Comparison of ENCODE assay signal across 23 cellular contexts in genomic region chr14:100426331-100426730, GRCh38.
"Had no signal": no experiment of that assay in that cellular context is flagged by ENCODE, and none has a peak within 500 bp of the region (broad histone marks: within the 10 kb centered on the region; RNA-seq: fewer than 3 reads in every experiment).

No MANE protein-coding gene starts in this region.

- DNase-seq: activated CD4-positive, alpha-beta T cell treated with anti-CD3 and anti-CD28 coated beads for 36 hours; activated CD8-positive, alpha-beta memory T cell treated with anti-CD3 and anti-CD28 coated beads, Interleukin-2, amount 50 U/mL, for 48 hours; activated CD8-positive, alpha-beta T cell treated with anti-CD3 and anti-CD28 coated beads, Interleukin-2, amount 10 ng/mL, durations not matched to agents 7 days and 5 days; activated naive CD4-positive, alpha-beta T cell treated with anti-CD3 and anti-CD28 coated beads for 36 hours; activated T-cell treated with anti-CD3 and anti-CD28 coated beads, Interleukin-2, amount 50 U/mL, for 1 hour; amygdala; KG1; NCI-H1048; NCI-H1436; NCI-H1694 treated with DMSO at 0.1 percent for 48 hours; NCI-H2029 treated with DMSO at 0.1 percent for 48 hours; NCI-H446 treated with DMSO at 0.1 percent for 48 hours; NCI-H526 treated with DMSO at 0.1 percent for 48 hours; Peyer's patch; Right ventricle myocardium superior; SJCRH30; SK-N-SH; T-helper 1 cell; WERI-Rb-1 had no signal

- H3K27me3 ChIP-seq: Peyer's patch, SJCRH30 had no signal

- H3K36me3 ChIP-seq: Peyer's patch, SJCRH30, WERI-Rb-1 had no signal

- H3K4me1 ChIP-seq: SJCRH30 had no signal

- H3K4me3 Mint-ChIP-seq: activated CD4-positive, alpha-beta T cell treated with anti-CD3 and anti-CD28 coated beads for 36 hours; activated CD8-positive, alpha-beta T cell treated with anti-CD3 and anti-CD28 coated beads, Interleukin-2, amount 10 ng/mL, durations not matched to agents 7 days and 5 days; activated naive CD4-positive, alpha-beta T cell treated with anti-CD3 and anti-CD28 coated beads for 36 hours; activated naive CD8-positive, alpha-beta T cell; central memory CD8-positive, alpha-beta T cell; IgD-negative memory B cell had no signal

- ATAC-seq: activated CD4-positive, alpha-beta T cell treated with anti-CD3 and anti-CD28 coated beads for 36 hours; activated CD8-positive, alpha-beta T cell treated with anti-CD3 and anti-CD28 coated beads, Interleukin-2, amount 10 ng/mL, durations not matched to agents 7 days and 5 days had no signal

- H3K27ac ChIP-seq: Peyer's patch, SJCRH30, WERI-Rb-1 had no signal

- H3K9me3 ChIP-seq: Peyer's patch, SJCRH30, SK-N-SH had no signal

- H3K27me3 Mint-ChIP-seq: activated CD4-positive, alpha-beta T cell treated with anti-CD3 and anti-CD28 coated beads for 36 hours; activated naive CD8-positive, alpha-beta T cell; central memory CD8-positive, alpha-beta T cell; IgD-negative memory B cell had no signal

- H3K9ac ChIP-seq: SK-N-SH had no signal

- H3K4me2 ChIP-seq: SK-N-SH had no signal

- H3K4me3 ChIP-seq: Peyer's patch, SJCRH30 had no signal

- H3K9me3 Mint-ChIP-seq: activated naive CD4-positive, alpha-beta T cell treated with anti-CD3 and anti-CD28 coated beads for 36 hours; brain; central memory CD8-positive, alpha-beta T cell; IgD-negative memory B cell had no signal

- H3K27ac Mint-ChIP-seq: activated CD4-positive, alpha-beta T cell treated with anti-CD3 and anti-CD28 coated beads for 36 hours; activated CD8-positive, alpha-beta T cell treated with anti-CD3 and anti-CD28 coated beads, Interleukin-2, amount 10 ng/mL, durations not matched to agents 7 days and 5 days; activated naive CD4-positive, alpha-beta T cell treated with anti-CD3 and anti-CD28 coated beads for 36 hours; activated naive CD8-positive, alpha-beta T cell; IgD-negative memory B cell had no signal
